16 cellular contexts compared by ENCODE assay signal in genomic region chr16:57759131-57759530, GRCh38.
"Had no signal": no experiment of that assay in that cellular context is flagged by ENCODE, and none has a peak within 500 bp of the region (broad histone marks: within the 10 kb centered on the region; RNA-seq: fewer than 3 reads in every experiment).

No MANE protein-coding gene starts in this region.

- H3K9me3 ChIP-seq: colonic mucosa, esophagus squamous epithelium, right lobe of liver, spleen, testis had no signal

- FAIRE-seq: endothelial cell of umbilical vein had no signal

- H3K4me1 ChIP-seq: colonic mucosa, right lobe of liver, testis had no signal

- ATAC-seq: right lobe of liver; stimulated activated naive CD8-positive, alpha-beta T cell treated with anti-CD3 and anti-CD28 coated beads, Interleukin-15, amount 100 ng/mL, for 72 hours; T-helper 17 cell had no signal

- H3K36me3 ChIP-seq: colonic mucosa had no signal

- DNase-seq: activated CD4-positive, alpha-beta T cell treated with anti-CD3 and anti-CD28 coated beads, Interleukin-2, amount 50 U/mL, for 48 hours; activated naive CD4-positive, alpha-beta T cell treated with anti-CD3 and anti-CD28 coated beads for 36 hours; colonic mucosa; effector CD8-positive, alpha-beta T cell; esophagus squamous epithelium; spleen; stimulated activated naive CD8-positive, alpha-beta T cell treated with anti-CD3 and anti-CD28 coated beads, Interleukin-15, amount 100 ng/mL, for 72 hours; T-helper 17 cell; testis; WERI-Rb-1 had no signal

- H3K4me3 Mint-ChIP-seq: activated naive CD4-positive, alpha-beta T cell treated with anti-CD3 and anti-CD28 coated beads for 36 hours; activated T-helper 17 cell treated with anti-CD3 and anti-CD28 coated beads, Interleukin-2, amount 50 U/mL, for 72 hours; nephron; stimulated activated naive CD8-positive, alpha-beta T cell treated with anti-CD3 and anti-CD28 coated beads, Interleukin-15, amount 100 ng/mL, for 72 hours; T-helper 17 cell had no signal

- H3K27ac Mint-ChIP-seq: activated naive CD4-positive, alpha-beta T cell treated with anti-CD3 and anti-CD28 coated beads for 36 hours; activated T-helper 17 cell treated with anti-CD3 and anti-CD28 coated beads, Interleukin-2, amount 50 U/mL, for 72 hours; nephron; progenitor cell of endocrine pancreas had no signal

- H3K27me3 Mint-ChIP-seq: activated T-helper 17 cell treated with anti-CD3 and anti-CD28 coated beads, Interleukin-2, amount 50 U/mL, for 72 hours; progenitor cell of endocrine pancreas; stimulated activated naive CD8-positive, alpha-beta T cell treated with anti-CD3 and anti-CD28 coated beads, Interleukin-15, amount 100 ng/mL, for 72 hours; T-helper 17 cell had no signal

- H3K9me3 Mint-ChIP-seq: activated naive CD4-positive, alpha-beta T cell treated with anti-CD3 and anti-CD28 coated beads for 36 hours; activated T-helper 17 cell treated with anti-CD3 and anti-CD28 coated beads, Interleukin-2, amount 50 U/mL, for 72 hours; nephron; stimulated activated naive CD8-positive, alpha-beta T cell treated with anti-CD3 and anti-CD28 coated beads, Interleukin-15, amount 100 ng/mL, for 72 hours had no signal

- H3K27ac ChIP-seq: colonic mucosa, esophagus squamous epithelium, right lobe of liver, testis, WERI-Rb-1 had no signal

- H3K4me3 ChIP-seq: cardiac muscle cell, colonic mucosa, esophagus squamous epithelium, right lobe of liver, spleen, testis had no signal

- H3K27me3 ChIP-seq: cardiac muscle cell, colonic mucosa, esophagus squamous epithelium, right lobe of liver, spleen, testis had no signal
